Comparison of ENCODE assay signal across 1 cellular context in the genomic region with DNA sequence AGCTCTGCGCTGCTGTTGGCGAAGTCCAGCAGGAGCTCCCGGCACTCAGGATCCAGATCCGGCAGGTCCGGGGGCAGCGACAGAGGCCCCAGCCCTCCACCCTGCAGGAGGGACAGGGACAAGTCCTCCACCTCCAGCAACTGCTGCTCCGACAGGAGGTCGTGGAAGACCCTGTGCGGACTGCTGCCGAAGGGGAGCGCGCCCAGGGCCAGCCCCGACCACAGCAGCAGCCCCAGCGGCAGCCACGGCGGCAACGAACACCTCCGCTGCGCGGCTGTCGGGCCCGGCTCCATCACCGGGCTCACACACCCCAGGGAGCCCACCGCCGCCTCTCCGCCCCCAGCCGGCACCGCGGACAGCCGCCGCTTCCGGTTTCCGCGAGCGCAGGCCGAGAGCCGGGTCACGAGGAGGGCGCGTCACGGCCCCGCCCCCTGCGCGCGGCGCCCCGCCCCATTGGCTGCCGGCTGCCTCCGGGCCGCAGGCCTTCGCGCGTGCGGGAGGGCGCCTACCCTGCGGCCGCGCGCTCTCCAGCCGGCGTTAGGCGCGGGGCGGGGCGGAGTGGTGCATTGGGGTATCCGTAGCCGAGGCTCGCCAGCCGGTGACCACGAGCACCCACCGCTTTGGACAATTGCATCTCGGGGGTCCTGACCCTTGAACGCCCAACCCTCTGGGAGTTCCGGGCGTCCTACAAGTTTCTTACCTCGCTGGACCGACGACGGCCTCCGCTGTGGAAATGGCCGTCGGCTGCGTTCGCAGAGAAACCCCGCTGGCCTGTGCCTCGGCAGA.
TF ChIP-seq lines count a peak whose summit lies in the region.

A gene with protein sequence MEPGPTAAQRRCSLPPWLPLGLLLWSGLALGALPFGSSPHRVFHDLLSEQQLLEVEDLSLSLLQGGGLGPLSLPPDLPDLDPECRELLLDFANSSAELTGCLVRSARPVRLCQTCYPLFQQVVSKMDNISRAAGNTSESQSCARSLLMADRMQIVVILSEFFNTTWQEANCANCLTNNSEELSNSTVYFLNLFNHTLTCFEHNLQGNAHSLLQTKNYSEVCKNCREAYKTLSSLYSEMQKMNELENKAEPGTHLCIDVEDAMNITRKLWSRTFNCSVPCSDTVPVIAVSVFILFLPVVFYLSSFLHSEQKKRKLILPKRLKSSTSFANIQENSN (minus strand): TSS at position 383 of the 786 bp plus-strand sequence. CDS start 90 bp downstream, at position 293.

TF ChIP-seq in GM12878, 131 proteins besides CTCF, POLR2A, EP300 and RAD21 (continued from another document and continues in another):
- peak; percentile 82 for TF ChIP-seq ZNF687 (IDR thresholded peaks at IDR 0.05)
- TF ChIP-seq, protein P1, sequence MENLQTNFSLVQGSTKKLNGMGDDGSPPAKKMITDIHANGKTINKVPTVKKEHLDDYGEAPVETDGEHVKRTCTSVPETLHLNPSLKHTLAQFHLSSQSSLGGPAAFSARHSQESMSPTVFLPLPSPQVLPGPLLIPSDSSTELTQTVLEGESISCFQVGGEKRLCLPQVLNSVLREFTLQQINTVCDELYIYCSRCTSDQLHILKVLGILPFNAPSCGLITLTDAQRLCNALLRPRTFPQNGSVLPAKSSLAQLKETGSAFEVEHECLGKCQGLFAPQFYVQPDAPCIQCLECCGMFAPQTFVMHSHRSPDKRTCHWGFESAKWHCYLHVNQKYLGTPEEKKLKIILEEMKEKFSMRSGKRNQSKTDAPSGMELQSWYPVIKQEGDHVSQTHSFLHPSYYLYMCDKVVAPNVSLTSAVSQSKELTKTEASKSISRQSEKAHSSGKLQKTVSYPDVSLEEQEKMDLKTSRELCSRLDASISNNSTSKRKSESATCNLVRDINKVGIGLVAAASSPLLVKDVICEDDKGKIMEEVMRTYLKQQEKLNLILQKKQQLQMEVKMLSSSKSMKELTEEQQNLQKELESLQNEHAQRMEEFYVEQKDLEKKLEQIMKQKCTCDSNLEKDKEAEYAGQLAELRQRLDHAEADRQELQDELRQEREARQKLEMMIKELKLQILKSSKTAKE (IDR thresholded peaks at IDR 0.05; ENCODE audit: low read depth, poor library complexity, severe bottlenecking), result no peak
- TF ChIP-seq BACH1 (IDR thresholded peaks at IDR 0.05; ENCODE audit: borderline replicate concordance), result peak; percentile 76
- TF ChIP-seq ZNF24 (IDR thresholded peaks at IDR 0.05), result no peak
- TF ChIP-seq EZH2 (IDR thresholded peaks at IDR 0.05; ENCODE audit: borderline replicate concordance, control insufficient read depth, low read depth, low read length), result no peak
- no peak for TF ChIP-seq E2F8 (IDR thresholded peaks at IDR 0.05; ENCODE audit: low read depth, partially characterized antibody)
- 0 out of 2 replicates have a peak, but pooled peaks have one; percentile 13 for TF ChIP-seq RFX5 (IDR thresholded peaks at IDR 0.05; ENCODE audit: low read depth, low read length)
- no peak for TF ChIP-seq SRF (IDR thresholded peaks at IDR 0.05; ENCODE audit: low read depth in 2 of 2, low read length in 2 of 2)
- no peak for TF ChIP-seq CBX3 (IDR thresholded peaks at IDR 0.05; ENCODE audit: borderline replicate concordance, low read depth)
- TF ChIP-seq MXI1 (IDR thresholded peaks at IDR 0.05; ENCODE audit: low read depth, low read length), result peak; percentile 64; the same call in 1 of the 2 replicates
- 0 out of 2 replicates have a peak, but pooled peaks have one; percentile 26 for TF ChIP-seq TCF12 (IDR thresholded peaks at IDR 0.05; ENCODE audit: low read depth, low read length)
- TF ChIP-seq ZNF207 (IDR thresholded peaks at IDR 0.05; ENCODE audit: borderline replicate concordance), result 0 out of 2 replicates have a peak, but pooled peaks have one; percentile 43
- 0 out of 2 replicates have a peak, but pooled peaks have one; percentile 58 for TF ChIP-seq POLR2AphosphoS2 (IDR thresholded peaks at IDR 0.05; ENCODE audit: low read depth, low read length)
- TF ChIP-seq IKZF2 (IDR thresholded peaks at IDR 0.05), result no peak
- TF ChIP-seq, protein P2, sequence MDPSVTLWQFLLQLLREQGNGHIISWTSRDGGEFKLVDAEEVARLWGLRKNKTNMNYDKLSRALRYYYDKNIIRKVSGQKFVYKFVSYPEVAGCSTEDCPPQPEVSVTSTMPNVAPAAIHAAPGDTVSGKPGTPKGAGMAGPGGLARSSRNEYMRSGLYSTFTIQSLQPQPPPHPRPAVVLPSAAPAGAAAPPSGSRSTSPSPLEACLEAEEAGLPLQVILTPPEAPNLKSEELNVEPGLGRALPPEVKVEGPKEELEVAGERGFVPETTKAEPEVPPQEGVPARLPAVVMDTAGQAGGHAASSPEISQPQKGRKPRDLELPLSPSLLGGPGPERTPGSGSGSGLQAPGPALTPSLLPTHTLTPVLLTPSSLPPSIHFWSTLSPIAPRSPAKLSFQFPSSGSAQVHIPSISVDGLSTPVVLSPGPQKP (IDR thresholded peaks at IDR 0.05; ENCODE audit: low read depth, low read length), result peak; percentile 69
- no peak for TF ChIP-seq YBX1 (IDR thresholded peaks at IDR 0.05)
- TF ChIP-seq, protein P3, sequence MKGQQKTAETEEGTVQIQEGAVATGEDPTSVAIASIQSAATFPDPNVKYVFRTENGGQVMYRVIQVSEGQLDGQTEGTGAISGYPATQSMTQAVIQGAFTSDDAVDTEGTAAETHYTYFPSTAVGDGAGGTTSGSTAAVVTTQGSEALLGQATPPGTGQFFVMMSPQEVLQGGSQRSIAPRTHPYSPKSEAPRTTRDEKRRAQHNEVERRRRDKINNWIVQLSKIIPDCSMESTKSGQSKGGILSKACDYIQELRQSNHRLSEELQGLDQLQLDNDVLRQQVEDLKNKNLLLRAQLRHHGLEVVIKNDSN (IDR thresholded peaks at IDR 0.05; ENCODE audit: borderline replicate concordance, extremely low read length, insufficient read depth, low read depth, low read length), result peak; percentile 91
- TF ChIP-seq YY1 (IDR thresholded peaks at IDR 0.05; ENCODE audit: low read depth, low read length), result peak; percentile 70
- no peak for TF ChIP-seq ZBED1 (IDR thresholded peaks at IDR 0.05; ENCODE audit: borderline replicate concordance)
- no peak for TF ChIP-seq PAX8 (IDR thresholded peaks at IDR 0.05)
- TF ChIP-seq SUZ12 (IDR thresholded peaks at IDR 0.05; ENCODE audit: unreplicated experiment), result no peak
- TF ChIP-seq TAF1 (IDR thresholded peaks at IDR 0.05; ENCODE audit: borderline replicate concordance, low read depth, low read length), result peak; percentile 52; the same call in 1 of the 2 replicates
- TF ChIP-seq ZZZ3 (IDR thresholded peaks at IDR 0.05; ENCODE audit: control insufficient read depth, insufficient read length, low read depth), result no peak
- peak; percentile 94 for TF ChIP-seq NKRF (conservative IDR thresholded peaks at IDR 0.05)
- peak; percentile 67 for TF ChIP-seq RELA (IDR thresholded peaks at IDR 0.05; ENCODE audit: borderline replicate concordance, partially characterized antibody)
- TF ChIP-seq ATF7 (IDR thresholded peaks at IDR 0.05; ENCODE audit: low read depth), result no peak
- TF ChIP-seq IRF4 (IDR thresholded peaks at IDR 0.05; ENCODE audit: low read depth, low read length), result no peak
- TF ChIP-seq, protein P4, sequence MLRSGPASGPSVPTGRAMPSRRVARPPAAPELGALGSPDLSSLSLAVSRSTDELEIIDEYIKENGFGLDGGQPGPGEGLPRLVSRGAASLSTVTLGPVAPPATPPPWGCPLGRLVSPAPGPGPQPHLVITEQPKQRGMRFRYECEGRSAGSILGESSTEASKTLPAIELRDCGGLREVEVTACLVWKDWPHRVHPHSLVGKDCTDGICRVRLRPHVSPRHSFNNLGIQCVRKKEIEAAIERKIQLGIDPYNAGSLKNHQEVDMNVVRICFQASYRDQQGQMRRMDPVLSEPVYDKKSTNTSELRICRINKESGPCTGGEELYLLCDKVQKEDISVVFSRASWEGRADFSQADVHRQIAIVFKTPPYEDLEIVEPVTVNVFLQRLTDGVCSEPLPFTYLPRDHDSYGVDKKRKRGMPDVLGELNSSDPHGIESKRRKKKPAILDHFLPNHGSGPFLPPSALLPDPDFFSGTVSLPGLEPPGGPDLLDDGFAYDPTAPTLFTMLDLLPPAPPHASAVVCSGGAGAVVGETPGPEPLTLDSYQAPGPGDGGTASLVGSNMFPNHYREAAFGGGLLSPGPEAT (IDR thresholded peaks at IDR 0.05; ENCODE audit: low read depth), result 0 out of 2 replicates have a peak, but pooled peaks have one; percentile 29
- TF ChIP-seq, protein P5, sequence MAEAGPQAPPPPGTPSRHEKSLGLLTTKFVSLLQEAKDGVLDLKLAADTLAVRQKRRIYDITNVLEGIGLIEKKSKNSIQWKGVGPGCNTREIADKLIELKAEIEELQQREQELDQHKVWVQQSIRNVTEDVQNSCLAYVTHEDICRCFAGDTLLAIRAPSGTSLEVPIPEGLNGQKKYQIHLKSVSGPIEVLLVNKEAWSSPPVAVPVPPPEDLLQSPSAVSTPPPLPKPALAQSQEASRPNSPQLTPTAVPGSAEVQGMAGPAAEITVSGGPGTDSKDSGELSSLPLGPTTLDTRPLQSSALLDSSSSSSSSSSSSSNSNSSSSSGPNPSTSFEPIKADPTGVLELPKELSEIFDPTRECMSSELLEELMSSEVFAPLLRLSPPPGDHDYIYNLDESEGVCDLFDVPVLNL (IDR thresholded peaks at IDR 0.05; ENCODE audit: low read depth, low read length), result 0 out of 2 replicates have a peak, but pooled peaks have one; percentile 25
- no peak for TF ChIP-seq POU2F2 (IDR thresholded peaks at IDR 0.05; ENCODE audit: borderline replicate concordance, low read depth, low read length)
- TF ChIP-seq MEF2B (IDR thresholded peaks at IDR 0.05; ENCODE audit: partially characterized antibody, poor library complexity, severe bottlenecking), result no peak
- TF ChIP-seq ZNF217 (IDR thresholded peaks at IDR 0.05), result peak; percentile 68; the same call in 1 of the 2 replicates
- no peak for TF ChIP-seq SMAD1 (IDR thresholded peaks at IDR 0.05; ENCODE audit: low read depth, partially characterized antibody)
- TF ChIP-seq, protein P6, sequence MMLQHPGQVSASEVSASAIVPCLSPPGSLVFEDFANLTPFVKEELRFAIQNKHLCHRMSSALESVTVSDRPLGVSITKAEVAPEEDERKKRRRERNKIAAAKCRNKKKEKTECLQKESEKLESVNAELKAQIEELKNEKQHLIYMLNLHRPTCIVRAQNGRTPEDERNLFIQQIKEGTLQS (IDR thresholded peaks at IDR 0.05; ENCODE audit: borderline replicate concordance, extremely low read depth, low read depth, low read length), result peak; percentile 69; the same call in 1 of the 2 replicates
- TF ChIP-seq STAT1 (conservative IDR thresholded peaks at IDR 0.05), result 0 out of 2 replicates have a peak, but pooled peaks have one; percentile 31
- TF ChIP-seq NR2C2 (IDR thresholded peaks at IDR 0.05; ENCODE audit: borderline replicate concordance, control insufficient read depth, insufficient read length, low read depth), result no peak
- no peak for TF ChIP-seq NFYA (IDR thresholded peaks at IDR 0.05; ENCODE audit: borderline replicate concordance, low read depth, low read length)
- peak; percentile 55 for TF ChIP-seq SP1 (IDR thresholded peaks at IDR 0.05; ENCODE audit: low read depth, low read length)
- TF ChIP-seq LARP7 (IDR thresholded peaks at IDR 0.05), result peak; percentile 91
